In genomic region chr20:24331939-24332338, GRCh38 we compare ENCODE assay signal across 8 cellular contexts.
"Had no signal": no experiment of that assay in that cellular context is flagged by ENCODE, and none has a peak within 500 bp of the region (broad histone marks: within the 10 kb centered on the region; RNA-seq: fewer than 3 reads in every experiment).

No MANE protein-coding gene starts in this region.

- H3K4me3 ChIP-seq: K562 had no signal

- H3K27ac ChIP-seq: HL-60, KMS-11 had no signal

- H3K4me3 Mint-ChIP-seq: IgD-negative memory B cell had no signal

- H3K36me3 Mint-ChIP-seq: IgD-negative memory B cell had no signal

- ATAC-seq: HepG2, K562 had no signal

- DNase-seq: IMR-90, KBM-7, KG1 had no signal

- H3K4me1 Mint-ChIP-seq: IgD-negative memory B cell had no signal

- H3K4me2 ChIP-seq: KMS-11 had no signal
